In genomic region chr22:46547883-46548244, GRCh38 we compare ENCODE assay signal across 9 cellular contexts. TPM values are rescaled to one million over a fixed set of nuclear protein-coding genes. Genes with fewer than 3 reads are reported as not detected.
DNase-seq lines count a peak whose midpoint lies in the region; ATAC-seq and TF ChIP-seq lines count a peak whose summit lies in the region.
"Had no signal": no experiment of that assay in that cellular context is flagged by ENCODE, and none has a peak within 500 bp of the region (broad histone marks: within the 10 kb centered on the region; RNA-seq: fewer than 3 reads in every experiment).

No MANE protein-coding gene starts in this region.

- TF ChIP-seq CTCF in RWPE2 (IDR thresholded peaks at IDR 0.05; ENCODE audit: poor library complexity, severe bottlenecking) (no peak), foreskin keratinocyte (conservative IDR thresholded peaks at IDR 0.05) (no peak), osteoblast (IDR thresholded peaks at IDR 0.05; ENCODE audit: extremely low read depth, low read depth, low read length) (no peak)

- peak; percentile 94 for DNase-seq in AG20443 (ENCODE audit: low spot score)
- DNase-seq in RWPE2 (ENCODE audit: low spot score) = peak; percentile 60
- no peak for DNase-seq in foreskin keratinocyte
- peak; percentile 98 for DNase-seq in osteoblast (ENCODE audit: insufficient read length, low spot score, missing footprints)
- DNase-seq in GM19238 (ENCODE audit: insufficient read length, low spot score) = no peak
- DNase-seq in cerebellar nuclear complex (lab: John Stamatoyannopoulos, UW) = no peak
- DNase-seq in activated T-helper 1 cell treated with anti-CD3 and anti-CD28 coated beads, Interleukin-12 subunit alpha, Interleukin-12 subunit beta, Interleukin-2, Interleukin-4 antibody, amounts not matched to agents 30 ng/mL and 10 ng/mL and 1 ng/mL, durations not matched to agents 14 hours and 24 hours and 36 hours (ENCODE audit: low spot score) = no peak
- DNase-seq: NCI-H2081 had no signal

- no peaks in the 10 kb centered on the region for H3K36me3 ChIP-seq in RWPE2 (ENCODE audit: low read depth)
- no peaks in the 10 kb centered on the region for H3K36me3 ChIP-seq in osteoblast (ENCODE audit: insufficient read depth, low read length)

- peak overlapping the region; percentile 66 for H3K27ac ChIP-seq in RWPE2 (ENCODE audit: poor library complexity, severe bottlenecking)
- H3K27ac ChIP-seq in foreskin keratinocyte = no peak overlapping the region
- peak overlapping the region; percentile 84 for H3K27ac ChIP-seq in osteoblast (ENCODE audit: low read depth, low read length)

- peak overlapping the region; percentile 54 for H3K4me2 ChIP-seq in osteoblast (ENCODE audit: insufficient read depth, low read length)

- H3K9me3 ChIP-seq in RWPE2 (ENCODE audit: severe bottlenecking) (no peaks in the 10 kb centered on the region), osteoblast (ENCODE audit: low read depth, low read length) (peaks cover 1% of the 10 kb centered on the region)

- intact Hi-C loops in activated T-helper 1 cell treated with anti-CD3 and anti-CD28 coated beads, Interleukin-12 subunit alpha, Interleukin-12 subunit beta, Interleukin-2, Interleukin-4 antibody, amounts not matched to agents 30 ng/mL and 10 ng/mL and 1 ng/mL, durations not matched to agents 14 hours and 24 hours and 36 hours (cut with micrococcal nuclease) = no loop called here

- peaks cover 13% of the 10 kb centered on the region for H3K4me1 Mint-ChIP-seq in activated T-helper 1 cell treated with anti-CD3 and anti-CD28 coated beads, Interleukin-12 subunit alpha, Interleukin-12 subunit beta, Interleukin-2, Interleukin-4 antibody, amounts not matched to agents 30 ng/mL and 10 ng/mL and 1 ng/mL, durations not matched to agents 14 hours and 24 hours and 36 hours (ENCODE audit: low read depth)

- H3K4me3 Mint-ChIP-seq in activated T-helper 1 cell treated with anti-CD3 and anti-CD28 coated beads, Interleukin-12 subunit alpha, Interleukin-12 subunit beta, Interleukin-2, Interleukin-4 antibody, amounts not matched to agents 30 ng/mL and 10 ng/mL and 1 ng/mL, durations not matched to agents 14 hours and 24 hours and 36 hours = no peak overlapping the region

- no peaks in the 10 kb centered on the region for H4K20me1 ChIP-seq in osteoblast (ENCODE audit: insufficient read depth, low read length)

- peaks cover 4% of the 10 kb centered on the region for H3K9me3 Mint-ChIP-seq in activated T-helper 1 cell treated with anti-CD3 and anti-CD28 coated beads, Interleukin-12 subunit alpha, Interleukin-12 subunit beta, Interleukin-2, Interleukin-4 antibody, amounts not matched to agents 30 ng/mL and 10 ng/mL and 1 ng/mL, durations not matched to agents 14 hours and 24 hours and 36 hours

- H3K4me3 ChIP-seq in RWPE2 (ENCODE audit: severe bottlenecking) (no peak overlapping the region), osteoblast (ENCODE audit: insufficient read depth, low read length) (peak overlapping the region; percentile 23)

- no peaks in the 10 kb centered on the region for H3K36me3 Mint-ChIP-seq in activated T-helper 1 cell treated with anti-CD3 and anti-CD28 coated beads, Interleukin-12 subunit alpha, Interleukin-12 subunit beta, Interleukin-2, Interleukin-4 antibody, amounts not matched to agents 30 ng/mL and 10 ng/mL and 1 ng/mL, durations not matched to agents 14 hours and 24 hours and 36 hours (ENCODE audit: low read depth)

- peak overlapping the region; percentile 69 for H2AFZ ChIP-seq in osteoblast (ENCODE audit: low read length)

- peaks cover 17% of the 10 kb centered on the region for H3K27me3 Mint-ChIP-seq in activated T-helper 1 cell treated with anti-CD3 and anti-CD28 coated beads, Interleukin-12 subunit alpha, Interleukin-12 subunit beta, Interleukin-2, Interleukin-4 antibody, amounts not matched to agents 30 ng/mL and 10 ng/mL and 1 ng/mL, durations not matched to agents 14 hours and 24 hours and 36 hours (ENCODE audit: insufficient read depth)

- peaks cover 23% of the 10 kb centered on the region for H3K4me1 ChIP-seq in RWPE2 (ENCODE audit: insufficient read depth, poor library complexity, severe bottlenecking)
- H3K4me1 ChIP-seq in foreskin keratinocyte = peaks cover 12% of the 10 kb centered on the region
- H3K4me1 ChIP-seq in osteoblast (ENCODE audit: insufficient read depth, low read length) = peaks cover 23% of the 10 kb centered on the region

- H3K79me2 ChIP-seq in osteoblast (ENCODE audit: insufficient read depth, low read length) = no peaks in the 10 kb centered on the region

- H3K27me3 ChIP-seq in RWPE2 (ENCODE audit: insufficient read depth, poor library complexity, severe bottlenecking) = no peaks in the 10 kb centered on the region
- H3K27me3 ChIP-seq in foreskin keratinocyte = no peaks in the 10 kb centered on the region
- peaks cover 3% of the 10 kb centered on the region for H3K27me3 ChIP-seq in osteoblast (ENCODE audit: insufficient read depth, low read length)

- no peak overlapping the region for H3K27ac Mint-ChIP-seq in activated T-helper 1 cell treated with anti-CD3 and anti-CD28 coated beads, Interleukin-12 subunit alpha, Interleukin-12 subunit beta, Interleukin-2, Interleukin-4 antibody, amounts not matched to agents 30 ng/mL and 10 ng/mL and 1 ng/mL, durations not matched to agents 14 hours and 24 hours and 36 hours

- ATAC-seq in RWPE2 (ENCODE audit: low read depth) (peak; percentile 39; the same call in 2 of the 3 replicates), foreskin keratinocyte (peak; percentile 11), HG02840 (IDR thresholded peaks at IDR 0.05; ENCODE audit: low FRiP score, unreplicated experiment) (no peak)

RNA-seq across cellular contexts. Expression of gene CELSR1, which starts 10.4 kb away (rescaled TPM):
- 19.2 and 24.9 TPM in 2 replicates for total RNA-seq in foreskin keratinocyte
- 9.8 and 13.1 TPM in 2 replicates for polyA plus RNA-seq in foreskin keratinocyte
- total RNA-seq in osteoblast = 2.7 and 3.6 TPM in 2 replicates
- 0.39 and 0.44 TPM in 2 replicates for total RNA-seq in activated T-helper 1 cell treated with anti-CD3 and anti-CD28 coated beads, Interleukin-12 subunit alpha, Interleukin-12 subunit beta, Interleukin-2, Interleukin-4 antibody, amounts not matched to agents 30 ng/mL and 10 ng/mL and 1 ng/mL, durations not matched to agents 14 hours and 24 hours and 36 hours

Comparison
In these comparisons a context has a peak if more than half of its experiments do, and no peak if none do; other contexts are left out.
1. DNase-seq: peak in AG20443 (single experiment), RWPE2 (single experiment) and osteoblast (single experiment); none in foreskin keratinocyte (0 of 2), GM19238 (single experiment), cerebellar nuclear complex (0 of 2) and activated T-helper 1 cell treated with anti-CD3 and anti-CD28 coated beads, Interleukin-12 subunit alpha, Interleukin-12 subunit beta, Interleukin-2, Interleukin-4 antibody, amounts not matched to agents 30 ng/mL and 10 ng/mL and 1 ng/mL, durations not matched to agents 14 hours and 24 hours and 36 hours (single experiment).